8 cellular contexts compared by ENCODE assay signal in the genomic region with DNA sequence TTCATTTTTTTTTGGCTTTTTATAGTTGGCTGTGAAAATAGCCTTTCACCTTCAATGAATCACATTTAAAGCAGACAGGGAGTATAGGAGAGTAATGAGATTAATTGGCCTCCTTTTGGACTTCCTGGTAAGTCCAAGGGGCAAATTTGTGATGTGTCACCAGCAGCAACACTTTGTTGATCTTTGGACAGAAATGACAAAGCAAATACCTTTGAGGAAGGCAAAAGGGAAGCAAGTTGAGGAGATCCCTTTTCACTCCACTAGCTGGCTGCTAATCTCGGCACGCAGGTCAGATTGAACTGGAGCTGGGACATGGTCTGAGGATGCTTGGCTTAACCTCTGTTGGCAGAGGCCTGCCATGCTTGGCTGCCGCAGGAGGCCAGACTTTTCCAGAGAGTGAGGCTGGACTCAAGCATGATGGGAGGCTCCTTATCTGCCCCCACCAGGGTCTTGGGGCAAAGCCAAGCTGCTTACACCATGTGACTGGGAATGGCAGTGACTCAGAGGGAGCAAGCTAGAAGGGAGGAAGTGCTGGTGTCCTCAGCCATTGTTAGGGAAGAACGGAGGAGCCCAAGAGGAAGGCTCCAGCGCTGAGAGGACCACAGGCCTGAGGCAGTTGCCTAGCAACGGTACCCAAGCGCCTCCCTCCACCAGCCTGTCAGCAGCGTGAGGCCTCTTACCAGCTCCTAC.
DNase-seq lines count a peak whose midpoint lies in the region; ATAC-seq and TF ChIP-seq lines count a peak whose summit lies in the region.

No MANE protein-coding gene starts in this region.

- H3K27me3 Mint-ChIP-seq in mesothelial cell of epicardium (ENCODE audit: low read depth): peaks cover 3% of the 10 kb centered on the region
- peaks cover 21% of the 10 kb centered on the region for H3K27me3 Mint-ChIP-seq in activated naive CD8-positive, alpha-beta T cell treated with anti-CD3 and anti-CD28 coated beads for 36 hours
- peaks cover 7 to 14% of the 10 kb centered on the region in 2 donors for H3K27me3 Mint-ChIP-seq in stimulated activated naive B cell treated with anti-CD40 and anti-IgM and Interleukin-4, amounts not matched to agents 10 μg/mL and 1 μg/mL and 100 μg/mL, for 72 hours

- peak overlapping the region; percentile 11 for H3K27ac Mint-ChIP-seq in mesothelial cell of epicardium
- no peak overlapping the region for H3K27ac Mint-ChIP-seq in activated naive CD8-positive, alpha-beta T cell treated with anti-CD3 and anti-CD28 coated beads for 36 hours
- no peak overlapping the region for H3K27ac Mint-ChIP-seq in stimulated activated naive B cell treated with anti-CD40 and anti-IgM and Interleukin-4, amounts not matched to agents 10 μg/mL and 1 μg/mL and 100 μg/mL, for 72 hours

- no peaks in the 10 kb centered on the region for H3K36me3 ChIP-seq in duodenal mucosa (ENCODE audit: control insufficient read depth in 1 of 2, insufficient read depth in 2 of 2, low read length in 2 of 2)

- no peaks in the 10 kb centered on the region for H3K27me3 ChIP-seq in duodenal mucosa (ENCODE audit: control insufficient read depth in 1 of 2, insufficient read depth in 2 of 2, low read length in 2 of 2)

- no peaks in the 10 kb centered on the region for H3K36me3 Mint-ChIP-seq in mesothelial cell of epicardium
- H3K36me3 Mint-ChIP-seq in activated naive CD8-positive, alpha-beta T cell treated with anti-CD3 and anti-CD28 coated beads for 36 hours: no peaks in the 10 kb centered on the region
- H3K36me3 Mint-ChIP-seq in stimulated activated naive B cell treated with anti-CD40 and anti-IgM and Interleukin-4, amounts not matched to agents 10 μg/mL and 1 μg/mL and 100 μg/mL, for 72 hours: no peaks in the 10 kb centered on the region

- TF ChIP-seq CTCF in mesothelial cell of epicardium (IDR thresholded peaks at IDR 0.05; ENCODE audit: unreplicated experiment): no peak

- peaks cover 11% of the 10 kb centered on the region for H3K4me1 Mint-ChIP-seq in mesothelial cell of epicardium
- no peaks in the 10 kb centered on the region for H3K4me1 Mint-ChIP-seq in activated naive CD8-positive, alpha-beta T cell treated with anti-CD3 and anti-CD28 coated beads for 36 hours
- no peaks in the 10 kb centered on the region for H3K4me1 Mint-ChIP-seq in stimulated activated naive B cell treated with anti-CD40 and anti-IgM and Interleukin-4, amounts not matched to agents 10 μg/mL and 1 μg/mL and 100 μg/mL, for 72 hours

- no peak for ATAC-seq in stimulated activated naive B cell treated with anti-CD40 and anti-IgM and Interleukin-4, amounts not matched to agents 10 μg/mL and 1 μg/mL and 100 μg/mL, for 72 hours (replicated peaks)

- H3K4me3 Mint-ChIP-seq in mesothelial cell of epicardium: no peak overlapping the region
- H3K4me3 Mint-ChIP-seq in activated naive CD8-positive, alpha-beta T cell treated with anti-CD3 and anti-CD28 coated beads for 36 hours: no peak overlapping the region
- H3K4me3 Mint-ChIP-seq in stimulated activated naive B cell treated with anti-CD40 and anti-IgM and Interleukin-4, amounts not matched to agents 10 μg/mL and 1 μg/mL and 100 μg/mL, for 72 hours: no peak overlapping the region

- peaks cover 7% of the 10 kb centered on the region for H3K9me3 Mint-ChIP-seq in mesothelial cell of epicardium
- H3K9me3 Mint-ChIP-seq in activated naive CD8-positive, alpha-beta T cell treated with anti-CD3 and anti-CD28 coated beads for 36 hours: peaks cover 6% of the 10 kb centered on the region
- peaks cover 3 to 7% of the 10 kb centered on the region in 2 donors for H3K9me3 Mint-ChIP-seq in stimulated activated naive B cell treated with anti-CD40 and anti-IgM and Interleukin-4, amounts not matched to agents 10 μg/mL and 1 μg/mL and 100 μg/mL, for 72 hours

- no peaks in the 10 kb centered on the region for H3K9me3 ChIP-seq in duodenal mucosa (ENCODE audit: control insufficient read depth in 1 of 2, low read length in 2 of 2)

- H3K4me3 ChIP-seq in duodenal mucosa (ENCODE audit: low read depth in 1 of 2, low read length in 2 of 2): peak overlapping the region; percentile 32 to 34

- DNase-seq in COLO668 (lab: John Stamatoyannopoulos, UW; ENCODE audit: unreplicated experiment) (peak; percentile 55), NCI-H2227 (lab: John Stamatoyannopoulos, UW; ENCODE audit: unreplicated experiment) (peak; percentile 63), mesothelial cell of epicardium (ENCODE audit: low spot score in 2 of 2, unreplicated experiment in 2 of 2) (no peak), NCI-H1694 treated with DMSO at 0.1 percent for 48 hours (lab: John Stamatoyannopoulos, UW) (no peak)
- DNase-seq in activated naive CD8-positive, alpha-beta T cell treated with anti-CD3 and anti-CD28 coated beads for 36 hours: no peak
- DNase-seq in stimulated activated CD4-positive, alpha-beta T cell treated with anti-CD3 and anti-CD28 coated beads, Interleukin-15, amount 100 ng/mL, for 24 hours: no peak
- DNase-seq in stimulated activated naive B cell treated with anti-CD40 and anti-IgM and Interleukin-4, amounts not matched to agents 10 μg/mL and 1 μg/mL and 100 μg/mL, for 72 hours: no peak

- H3K27ac ChIP-seq in duodenal mucosa (ENCODE audit: low read depth, low read length): peak overlapping the region; percentile 65

- H3K4me1 ChIP-seq in duodenal mucosa (ENCODE audit: control insufficient read depth in 1 of 2, insufficient read depth in 2 of 2, low read length in 2 of 2): peaks cover 22 to 25% of the 10 kb centered on the region in 2 donors

- peak overlapping the region in 1 of 2 donors; percentile 28 for H3K9ac ChIP-seq in duodenal mucosa (ENCODE audit: low read depth in 1 of 2, low read length in 2 of 2)

Comparison
In these comparisons a context has a peak if more than half of its experiments do, and no peak if none do; other contexts are left out.
1. DNase-seq: peak in COLO668 (single experiment) and NCI-H2227 (single experiment); none in mesothelial cell of epicardium (0 of 2), activated naive CD8-positive, alpha-beta T cell treated with anti-CD3 and anti-CD28 coated beads for 36 hours (single experiment), stimulated activated CD4-positive, alpha-beta T cell treated with anti-CD3 and anti-CD28 coated beads, Interleukin-15, amount 100 ng/mL, for 24 hours (single experiment), NCI-H1694 treated with DMSO at 0.1 percent for 48 hours (single experiment) and stimulated activated naive B cell treated with anti-CD40 and anti-IgM and Interleukin-4, amounts not matched to agents 10 μg/mL and 1 μg/mL and 100 μg/mL, for 72 hours (single experiment).